In genomic region chr5:67214713-67215591, GRCh38 we compare ENCODE assay signal across 9 cellular contexts. TPM values are rescaled to one million over a fixed set of nuclear protein-coding genes. Genes with fewer than 3 reads are reported as not detected.
DNase-seq lines count a peak whose midpoint lies in the region; ATAC-seq, FAIRE-seq and TF ChIP-seq lines count a peak whose summit lies in the region.
"Had no signal": no experiment of that assay in that cellular context is flagged by ENCODE, and none has a peak within 500 bp of the region (broad histone marks: within the 10 kb centered on the region; RNA-seq: fewer than 3 reads in every experiment).

No MANE protein-coding gene starts in this region.

- no peak for TF ChIP-seq RAD21 in K562 (CRISPR knock-in tag; conservative IDR thresholded peaks at IDR 0.05 in 1 of 2, IDR thresholded peaks at IDR 0.05 in 1 of 2)

- TF ChIP-seq EP300 in K562 (IDR thresholded peaks at IDR 0.05; ENCODE audit: low read length), result no peak
- TF ChIP-seq EP300 in upper lobe of left lung (IDR thresholded peaks at IDR 0.05), result no peak

- H3K9me3 Mint-ChIP-seq in activated T-cell treated with anti-CD3 and anti-CD28 coated beads, Interleukin-2, amount 50 U/mL, for 4 hours, result no peaks in the 10 kb centered on the region

- H3K4me3 ChIP-seq in K562 (no peak overlapping the region), lung (no peak overlapping the region), upper lobe of left lung (peak overlapping the region in 2 of 4 donors; percentile 35 to 36)

- POLR2A ChIA-PET in K562 (lab: Yijun Ruan, JAX), result interaction anchor here (0.8 kb wide), 1 partner anchor 224 kb away, joined by 3 read pairs; no protein-coding TSS in a partner anchor

- CTCF ChIA-PET in K562 (lab: Yijun Ruan, JAX; ENCODE audit: low intra/inter-chr PET ratio), result no interaction called here

- DNase-seq in activated T-cell treated with anti-CD3 and anti-CD28 coated beads, Interleukin-2, amount 50 U/mL, for 4 hours, result no peak
- no peak for DNase-seq in activated T-cell treated with anti-CD3 and anti-CD28 coated beads for 4 hours
- DNase-seq in K562 (ENCODE audit: extremely low read depth in 1 of 4, low spot score in 3 of 4), result no peak
- DNase-seq in lung (ENCODE audit: low spot score), result peak; percentile 66
- DNase-seq in upper lobe of left lung, result peak in 1 of 2 donors; percentile 53
- no peak for DNase-seq in iPS-NIHi7 (ENCODE audit: extremely low spot score)
- no peak for DNase-seq in activated gamma-delta T cell treated with Interleukin-2 at 50 U/mL for 16 hours
- DNase-seq in kidney glomerular epithelial cell (lab: John Stamatoyannopoulos, UW), result no peak
- DNase-seq: NCI-H2081 treated with DMSO at 0.1 percent for 48 hours had no signal

- TF ChIP-seq CTCF in K562 (IDR thresholded peaks at IDR 0.05 in 2 of 3, conservative IDR thresholded peaks at IDR 0.05 in 1 of 3; ENCODE audit: insufficient read depth in 2 of 3, low read depth in 1 of 3, low read length in 3 of 3) (no peak), lung (IDR thresholded peaks at IDR 0.05; ENCODE audit: control extremely low read depth, extremely low read depth) (no peak), upper lobe of left lung (IDR thresholded peaks at IDR 0.05) (peak in 1 of 6 experiments; percentile 17)

- H3K36me3 ChIP-seq in K562 (ENCODE audit: control insufficient read depth, insufficient read depth, low read length) (no peaks in the 10 kb centered on the region), lung (ENCODE audit: control insufficient read depth in 2 of 2, insufficient read depth in 2 of 2, low read length in 2 of 2) (no peaks in the 10 kb centered on the region), upper lobe of left lung (no peaks in the 10 kb centered on the region)

- H3K27me3 Mint-ChIP-seq in activated T-cell treated with anti-CD3 and anti-CD28 coated beads, Interleukin-2, amount 50 U/mL, for 4 hours (ENCODE audit: low read depth), result no peaks in the 10 kb centered on the region

- H3K9me3 ChIP-seq in K562 (replicated peaks; ENCODE audit: control insufficient read depth, insufficient read depth, low read depth, low read length) (no peaks in the 10 kb centered on the region), lung (ENCODE audit: control insufficient read depth in 2 of 2, insufficient read depth in 1 of 2, low read length in 1 of 2) (no peaks in the 10 kb centered on the region), upper lobe of left lung (no peaks in the 10 kb centered on the region)

- peak in 1 of 2 donors; percentile 3 for ATAC-seq in activated T-cell treated with anti-CD3 and anti-CD28 coated beads, Interleukin-2, amount 50 U/mL, for 4 hours
- ATAC-seq in K562 (peak; percentile 50), lung (ENCODE audit: insufficient read depth, low FRiP score) (peak; percentile 7), upper lobe of left lung (ENCODE audit: low FRiP score in 2 of 2) (peak; percentile 6 to 66)

- H3K9ac ChIP-seq in K562 (ENCODE audit: insufficient read depth in 1 of 2, low read depth in 2 of 2, low read length in 2 of 2), result no peak overlapping the region

- H3K27ac ChIP-seq in K562 (ENCODE audit: extremely low read depth, low read depth, low read length) (no peak overlapping the region), lung (ENCODE audit: low read depth in 1 of 2, low read length in 1 of 2) (peak overlapping the region; percentile 71 to 86), upper lobe of left lung (peak overlapping the region; percentile 68 to 90 (median 86))

- H3K27me3 ChIP-seq in K562 (ENCODE audit: control insufficient read depth in 2 of 2, insufficient read depth in 2 of 2, low read length in 2 of 2) (peaks cover 10 to 30% of the 10 kb centered on the region in 2 experiments), lung (ENCODE audit: control insufficient read depth, insufficient read depth) (no peaks in the 10 kb centered on the region), upper lobe of left lung (no peaks in the 10 kb centered on the region)

- WGBS in K562 (ENCODE audit: insufficient coverage, low coverage, missing lambda C conversion rate), result 18% methylated on average over 15 of the region's 15 CpGs
- 79 to 82% methylated on average over 15 of the region's 15 CpGs for WGBS in lung, 2 donors
- 74 to 89% methylated on average over 13 to 15 of the region's 15 CpGs for WGBS in upper lobe of left lung, 2 donors

- in situ Hi-C loops in K562 (cut with MboI), result loop anchor here (10.0 kb wide), 3 partner anchors 220 to 910 kb away; no protein-coding TSS in a partner anchor

- no peaks in the 10 kb centered on the region for H3K79me2 ChIP-seq in K562 (ENCODE audit: control insufficient read depth, insufficient read depth, low read length)

- H3K4me1 ChIP-seq in K562 (replicated peaks in 1 of 2; ENCODE audit: control insufficient read depth in 2 of 2, insufficient read depth in 2 of 2, low read length in 2 of 2) (peaks cover 0 to 6% of the 10 kb centered on the region in 2 experiments; a peak in 1 of 5 replicates), lung (ENCODE audit: control insufficient read depth in 2 of 2, insufficient read depth in 2 of 2, low read length in 2 of 2) (peaks cover 0 to 7% of the 10 kb centered on the region in 2 donors), upper lobe of left lung (peaks cover 22 to 24% (median 23%) of the 10 kb centered on the region in 4 donors)

- H3K4me3 Mint-ChIP-seq in activated T-cell treated with anti-CD3 and anti-CD28 coated beads, Interleukin-2, amount 50 U/mL, for 4 hours, result peak overlapping the region; percentile 75

- peak overlapping the region; percentile 51; the same call in 1 of the 2 replicates for H2AFZ ChIP-seq in K562 (ENCODE audit: low read depth, low read length)

- no peaks in the 10 kb centered on the region for H3K36me3 Mint-ChIP-seq in activated T-cell treated with anti-CD3 and anti-CD28 coated beads, Interleukin-2, amount 50 U/mL, for 4 hours (ENCODE audit: insufficient read depth)

- BruUV-seq in K562 (replicated peaks; lab: Mats Ljungman, UMichigan), result no TSS peak

- no peak overlapping the region; the same call in 1 of the 2 replicates for H3K4me2 ChIP-seq in K562 (ENCODE audit: insufficient read depth, low read length)

- H3K9me1 ChIP-seq in K562 (ENCODE audit: control insufficient read depth, insufficient read depth, low read length), result no peaks in the 10 kb centered on the region

- peaks cover 53% of the 10 kb centered on the region for H3K4me1 Mint-ChIP-seq in activated T-cell treated with anti-CD3 and anti-CD28 coated beads, Interleukin-2, amount 50 U/mL, for 4 hours (ENCODE audit: low read depth)

- no peaks in the 10 kb centered on the region; the same call in 1 of the 2 replicates for H4K20me1 ChIP-seq in K562 (replicated peaks; ENCODE audit: control insufficient read depth, insufficient read depth, low read length)

- no peak for FAIRE-seq in K562 (lab: Jason Lieb, UNC)

- TF ChIP-seq POLR2A in K562 (conservative IDR thresholded peaks at IDR 0.05) (no peak), upper lobe of left lung (IDR thresholded peaks at IDR 0.05) (no peak)

- intact Hi-C loops in K562 (cut with micrococcal nuclease), result no loop called here

TF ChIP-seq in K562, 482 proteins besides CTCF, POLR2A, EP300 and RAD21 (continues in another document):
- TF ChIP-seq ETV5 (CRISPR knock-in tag; IDR thresholded peaks at IDR 0.05; ENCODE audit: low read depth), result no peak
- TF ChIP-seq RBM22 (IDR thresholded peaks at IDR 0.05; ENCODE audit: low read depth, low read length, poor library complexity, severe bottlenecking), result no peak
- TF ChIP-seq ZFP1 (CRISPR knock-in tag; IDR thresholded peaks at IDR 0.05), result no peak
- TF ChIP-seq ZNF24 (IDR thresholded peaks at IDR 0.05), result no peak
- no peak for TF ChIP-seq ILK (tag; IDR thresholded peaks at IDR 0.05; ENCODE audit: borderline replicate concordance, low read depth)
- no peak for TF ChIP-seq MCM2 (IDR thresholded peaks at IDR 0.05; ENCODE audit: low read depth)
- TF ChIP-seq ZNF511 (CRISPR knock-in tag; IDR thresholded peaks at IDR 0.05), result no peak
- TF ChIP-seq ZNF785 (CRISPR knock-in tag; IDR thresholded peaks at IDR 0.05), result no peak

RNA-seq across cellular contexts. Expression of gene CD180, which starts 18.4 kb away (rescaled TPM):
- total RNA-seq in activated T-cell treated with anti-CD3 and anti-CD28 coated beads, Interleukin-2, amount 50 U/mL, for 4 hours, result under 1 TPM; 0.03 to 0.46 (median 0.05) TPM
- total RNA-seq in K562 (2011; cell fraction: chromatin; rRNA removed; ENCODE audit: low replicate concordance), result not detected in 2 replicates
- total RNA-seq in K562 (2011; cell fraction: nucleolus; rRNA removed), result not detected in 2 replicates
- total RNA-seq in K562 (2011; cell fraction: nucleoplasm; rRNA removed), result not detected in 2 replicates
- not detected in 2 replicates for total RNA-seq in K562 (2014; rRNA removed)
- not detected in 2 replicates for total RNA-seq in K562 (2014; rRNA removed; fragmentation: Illumina TruSeq; extraction: Trizol)
- 0.04 and 0.07 TPM in 2 replicates for total RNA-seq in K562 (2015; rRNA removed; fragmentation: Illumina TruSeq; extraction: Trizol)
- total RNA-seq in K562 (2021), result not detected in 2 replicates
- polyA plus RNA-seq in K562 (2011; rRNA removed), result not detected in 2 replicates
- polyA plus RNA-seq in K562 (2011; cell fraction: cytosol; rRNA removed), result not detected in 2 replicates
- polyA plus RNA-seq in K562 (2011; cell fraction: nucleus; rRNA removed), result not detected in 2 replicates
- 0.03 and 0.04 TPM in 2 replicates for polyA plus RNA-seq in K562 (2012)
- 0.01 TPM in 1 of 2 replicates, not detected in the other for polyA plus RNA-seq in K562 (2014; fragmentation: Illumina TruSeq; extraction: Trizol)
- not detected for polyA plus RNA-seq in K562 (2014; fragmentation: Nextera tagmentation; extraction: Ambion mirVana)
- polyA plus RNA-seq in K562 (2014; rRNA removed), result not detected in 2 replicates
- not detected in 2 replicates for polyA minus RNA-seq in K562 (2011; rRNA and poly(A)+ RNA removed)
- not detected in 2 replicates for polyA minus RNA-seq in K562 (2011; cell fraction: cytosol; rRNA and poly(A)+ RNA removed)
- polyA minus RNA-seq in K562 (2011; cell fraction: nucleus; rRNA and poly(A)+ RNA removed), result not detected in 2 replicates
- total RNA-seq in lung, result 1 to 10 TPM; 2.2 to 2.6 TPM
- polyA plus RNA-seq in lung, result 1 to 10 TPM in 1 of 2 donors, under 1 TPM in 1; 0.59 to 2.1 TPM
- 1 to 10 TPM in 5 of 6 donors, under 1 TPM in 1; 1.00 to 4.8 (median 1.9) TPM for total RNA-seq in upper lobe of left lung
